Comparison of ENCODE assay signal across 1 cellular context in genomic region chr7:101912711-101913110, GRCh38.
TF ChIP-seq lines count a peak whose summit lies in the region.

No MANE protein-coding gene starts in this region.

TF ChIP-seq in K562, 482 proteins besides CTCF, POLR2A, EP300 and RAD21 (continued from another document and continues in another):
- no peak for TF ChIP-seq ZHX1 (conservative IDR thresholded peaks at IDR 0.05; ENCODE audit: low read length)
- TF ChIP-seq, protein P1, sequence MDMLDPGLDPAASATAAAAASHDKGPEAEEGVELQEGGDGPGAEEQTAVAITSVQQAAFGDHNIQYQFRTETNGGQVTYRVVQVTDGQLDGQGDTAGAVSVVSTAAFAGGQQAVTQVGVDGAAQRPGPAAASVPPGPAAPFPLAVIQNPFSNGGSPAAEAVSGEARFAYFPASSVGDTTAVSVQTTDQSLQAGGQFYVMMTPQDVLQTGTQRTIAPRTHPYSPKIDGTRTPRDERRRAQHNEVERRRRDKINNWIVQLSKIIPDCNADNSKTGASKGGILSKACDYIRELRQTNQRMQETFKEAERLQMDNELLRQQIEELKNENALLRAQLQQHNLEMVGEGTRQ (CRISPR knock-in tag; IDR thresholded peaks at IDR 0.05), result peak; percentile 54
- TF ChIP-seq, protein P2, sequence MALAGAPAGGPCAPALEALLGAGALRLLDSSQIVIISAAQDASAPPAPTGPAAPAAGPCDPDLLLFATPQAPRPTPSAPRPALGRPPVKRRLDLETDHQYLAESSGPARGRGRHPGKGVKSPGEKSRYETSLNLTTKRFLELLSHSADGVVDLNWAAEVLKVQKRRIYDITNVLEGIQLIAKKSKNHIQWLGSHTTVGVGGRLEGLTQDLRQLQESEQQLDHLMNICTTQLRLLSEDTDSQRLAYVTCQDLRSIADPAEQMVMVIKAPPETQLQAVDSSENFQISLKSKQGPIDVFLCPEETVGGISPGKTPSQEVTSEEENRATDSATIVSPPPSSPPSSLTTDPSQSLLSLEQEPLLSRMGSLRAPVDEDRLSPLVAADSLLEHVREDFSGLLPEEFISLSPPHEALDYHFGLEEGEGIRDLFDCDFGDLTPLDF (CRISPR knock-in tag; IDR thresholded peaks at IDR 0.05), result no peak
- peak; percentile 66; the same call in 1 of the 2 replicates for TF ChIP-seq NFRKB (IDR thresholded peaks at IDR 0.05; ENCODE audit: low read depth)
- no peak for TF ChIP-seq POLR2AphosphoS5 (IDR thresholded peaks at IDR 0.05; ENCODE audit: control insufficient read depth, insufficient read depth, low read depth, low read length)
- TF ChIP-seq, protein P3, sequence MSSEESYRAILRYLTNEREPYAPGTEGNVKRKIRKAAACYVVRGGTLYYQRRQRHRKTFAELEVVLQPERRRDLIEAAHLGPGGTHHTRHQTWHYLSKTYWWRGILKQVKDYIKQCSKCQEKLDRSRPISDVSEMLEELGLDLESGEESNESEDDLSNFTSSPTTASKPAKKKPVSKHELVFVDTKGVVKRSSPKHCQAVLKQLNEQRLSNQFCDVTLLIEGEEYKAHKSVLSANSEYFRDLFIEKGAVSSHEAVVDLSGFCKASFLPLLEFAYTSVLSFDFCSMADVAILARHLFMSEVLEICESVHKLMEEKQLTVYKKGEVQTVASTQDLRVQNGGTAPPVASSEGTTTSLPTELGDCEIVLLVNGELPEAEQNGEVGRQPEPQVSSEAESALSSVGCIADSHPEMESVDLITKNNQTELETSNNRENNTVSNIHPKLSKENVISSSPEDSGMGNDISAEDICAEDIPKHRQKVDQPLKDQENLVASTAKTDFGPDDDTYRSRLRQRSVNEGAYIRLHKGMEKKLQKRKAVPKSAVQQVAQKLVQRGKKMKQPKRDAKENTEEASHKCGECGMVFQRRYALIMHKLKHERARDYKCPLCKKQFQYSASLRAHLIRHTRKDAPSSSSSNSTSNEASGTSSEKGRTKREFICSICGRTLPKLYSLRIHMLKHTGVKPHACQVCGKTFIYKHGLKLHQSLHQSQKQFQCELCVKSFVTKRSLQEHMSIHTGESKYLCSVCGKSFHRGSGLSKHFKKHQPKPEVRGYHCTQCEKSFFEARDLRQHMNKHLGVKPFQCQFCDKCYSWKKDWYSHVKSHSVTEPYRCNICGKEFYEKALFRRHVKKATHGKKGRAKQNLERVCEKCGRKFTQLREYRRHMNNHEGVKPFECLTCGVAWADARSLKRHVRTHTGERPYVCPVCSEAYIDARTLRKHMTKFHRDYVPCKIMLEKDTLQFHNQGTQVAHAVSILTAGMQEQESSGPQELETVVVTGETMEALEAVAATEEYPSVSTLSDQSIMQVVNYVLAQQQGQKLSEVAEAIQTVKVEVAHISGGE (CRISPR knock-in tag; IDR thresholded peaks at IDR 0.05), result no peak
- TF ChIP-seq, protein P4, sequence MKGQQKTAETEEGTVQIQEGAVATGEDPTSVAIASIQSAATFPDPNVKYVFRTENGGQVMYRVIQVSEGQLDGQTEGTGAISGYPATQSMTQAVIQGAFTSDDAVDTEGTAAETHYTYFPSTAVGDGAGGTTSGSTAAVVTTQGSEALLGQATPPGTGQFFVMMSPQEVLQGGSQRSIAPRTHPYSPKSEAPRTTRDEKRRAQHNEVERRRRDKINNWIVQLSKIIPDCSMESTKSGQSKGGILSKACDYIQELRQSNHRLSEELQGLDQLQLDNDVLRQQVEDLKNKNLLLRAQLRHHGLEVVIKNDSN (CRISPR knock-in tag; IDR thresholded peaks at IDR 0.05), result peak; percentile 78
- TF ChIP-seq HMG20A (CRISPR knock-in tag; conservative IDR thresholded peaks at IDR 0.05), result no peak
- TF ChIP-seq KDM1A (IDR thresholded peaks at IDR 0.05), result no peak
- no peak for TF ChIP-seq RNF2 (IDR thresholded peaks at IDR 0.05)
- 0 out of 4 replicates have a peak, but pooled peaks of 1 of the 2 experiments have one; percentile 26 for TF ChIP-seq TEAD1 (CRISPR knock-in tag; IDR thresholded peaks at IDR 0.05)
- no peak for TF ChIP-seq KAT7 (CRISPR knock-in tag; IDR thresholded peaks at IDR 0.05; ENCODE audit: borderline replicate concordance)
- TF ChIP-seq ZNF445 (CRISPR knock-in tag; IDR thresholded peaks at IDR 0.05; ENCODE audit: low read depth), result no peak
- TF ChIP-seq EWSR1 (IDR thresholded peaks at IDR 0.05; ENCODE audit: borderline replicate concordance, low read depth, partially characterized antibody), result no peak
- TF ChIP-seq MTA3 (IDR thresholded peaks at IDR 0.05; ENCODE audit: borderline replicate concordance), result 0 out of 2 replicates have a peak, but pooled peaks have one; percentile 4
- TF ChIP-seq GABPA (tag; conservative IDR thresholded peaks at IDR 0.05; ENCODE audit: low read depth), result no peak
- TF ChIP-seq SOX6 (IDR thresholded peaks at IDR 0.05), result no peak
- no peak for TF ChIP-seq HMBOX1 (IDR thresholded peaks at IDR 0.05)
- no peak for TF ChIP-seq HMGXB4 (CRISPR knock-in tag; IDR thresholded peaks at IDR 0.05)
- no peak for TF ChIP-seq KLF6 (CRISPR knock-in tag; IDR thresholded peaks at IDR 0.05; ENCODE audit: borderline replicate concordance)
- no peak for TF ChIP-seq FOXK1 (CRISPR knock-in tag; IDR thresholded peaks at IDR 0.05; ENCODE audit: borderline replicate concordance)
- TF ChIP-seq RBFOX2 (IDR thresholded peaks at IDR 0.05; ENCODE audit: low read depth, low read length), result no peak
- TF ChIP-seq TAF15 (IDR thresholded peaks at IDR 0.05; ENCODE audit: low read depth, low read length), result no peak
- TF ChIP-seq RREB1 (CRISPR knock-in tag; IDR thresholded peaks at IDR 0.05), result no peak
- TF ChIP-seq ZSCAN29 (IDR thresholded peaks at IDR 0.05), result no peak
- no peak for TF ChIP-seq ZNF551 (CRISPR knock-in tag; IDR thresholded peaks at IDR 0.05)
- TF ChIP-seq NFIC (IDR thresholded peaks at IDR 0.05), result no peak
- TF ChIP-seq BHLHE40 (IDR thresholded peaks at IDR 0.05; ENCODE audit: low read length), result peak; percentile 77
- TF ChIP-seq CBX2 (IDR thresholded peaks at IDR 0.05; ENCODE audit: insufficient read depth, low read length, poor library complexity, severe bottlenecking), result no peak
- TF ChIP-seq HIVEP1 (CRISPR knock-in tag; IDR thresholded peaks at IDR 0.05), result no peak
- no peak for TF ChIP-seq XRCC3 (IDR thresholded peaks at IDR 0.05)
- TF ChIP-seq TBL1XR1 (IDR thresholded peaks at IDR 0.05; ENCODE audit: low read length in 2 of 2), result 0 out of 4 replicates have a peak, but pooled peaks of 1 of the 2 experiments have one; percentile 22
- TF ChIP-seq ZBTB1 (CRISPR knock-in tag; IDR thresholded peaks at IDR 0.05; ENCODE audit: borderline replicate concordance, low read depth), result no peak
- TF ChIP-seq FOXA3 (CRISPR knock-in tag; conservative IDR thresholded peaks at IDR 0.05 in 1 of 2, IDR thresholded peaks at IDR 0.05 in 1 of 2), result no peak
- TF ChIP-seq, protein P5, sequence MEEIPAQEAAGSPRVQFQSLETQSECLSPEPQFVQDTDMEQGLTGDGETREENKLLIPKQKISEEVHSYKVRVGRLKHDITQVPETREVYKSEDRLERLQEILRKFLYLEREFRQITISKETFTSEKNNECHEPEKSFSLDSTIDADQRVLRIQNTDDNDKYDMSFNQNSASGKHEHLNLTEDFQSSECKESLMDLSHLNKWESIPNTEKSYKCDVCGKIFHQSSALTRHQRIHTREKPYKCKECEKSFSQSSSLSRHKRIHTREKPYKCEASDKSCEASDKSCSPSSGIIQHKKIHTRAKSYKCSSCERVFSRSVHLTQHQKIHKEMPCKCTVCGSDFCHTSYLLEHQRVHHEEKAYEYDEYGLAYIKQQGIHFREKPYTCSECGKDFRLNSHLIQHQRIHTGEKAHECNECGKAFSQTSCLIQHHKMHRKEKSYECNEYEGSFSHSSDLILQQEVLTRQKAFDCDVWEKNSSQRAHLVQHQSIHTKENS (CRISPR knock-in tag; IDR thresholded peaks at IDR 0.05), result no peak
- no peak for TF ChIP-seq PCBP2 (IDR thresholded peaks at IDR 0.05; ENCODE audit: low read depth, low read length, poor library complexity, severe bottlenecking)
- TF ChIP-seq MBD2 (IDR thresholded peaks at IDR 0.05; ENCODE audit: borderline replicate concordance, low read depth), result no peak
- TF ChIP-seq ZKSCAN8 (CRISPR knock-in tag; IDR thresholded peaks at IDR 0.05), result no peak
- no peak for TF ChIP-seq PHB2 (IDR thresholded peaks at IDR 0.05; ENCODE audit: low read depth)
- no peak for TF ChIP-seq ZNF140 (CRISPR knock-in tag; IDR thresholded peaks at IDR 0.05)
- TF ChIP-seq ETS2 (tag; IDR thresholded peaks at IDR 0.05; ENCODE audit: borderline replicate concordance, poor library complexity, severe bottlenecking), result no peak
- no peak for TF ChIP-seq PHB (CRISPR knock-in tag; IDR thresholded peaks at IDR 0.05)
- TF ChIP-seq ZBED1 (IDR thresholded peaks at IDR 0.05), result no peak
- no peak for TF ChIP-seq ZC3H4 (CRISPR knock-in tag; IDR thresholded peaks at IDR 0.05; ENCODE audit: borderline replicate concordance)
- 0 out of 2 replicates have a peak, but pooled peaks have one; percentile 49 for TF ChIP-seq DPF2 (IDR thresholded peaks at IDR 0.05)
